28 cellular contexts compared by ENCODE assay signal in genomic region chrX:18047440-18047940, GRCh38.
"Had no signal": no experiment of that assay in that cellular context is flagged by ENCODE, and none has a peak within 500 bp of the region (broad histone marks: within the 10 kb centered on the region; RNA-seq: fewer than 3 reads in every experiment).

No MANE protein-coding gene starts in this region.

- H3K4me1 Mint-ChIP-seq: activated CD4-positive, alpha-beta T cell treated with anti-CD3 and anti-CD28 coated beads for 36 hours; activated naive CD8-positive, alpha-beta T cell treated with anti-CD3 and anti-CD28 coated beads, Interleukin-2, amount 10 ng/mL, durations not matched to agents 7 days and 5 days had no signal

- H3K4me1 ChIP-seq: adrenal gland, breast epithelium, Peyer's patch had no signal

- H3K27me3 Mint-ChIP-seq: activated CD8-positive, alpha-beta T cell treated with anti-CD3 and anti-CD28 coated beads for 36 hours had no signal

- ATAC-seq: activated CD4-positive, alpha-beta T cell treated with anti-CD3 and anti-CD28 coated beads for 36 hours; activated CD8-positive, alpha-beta T cell treated with anti-CD3 and anti-CD28 coated beads for 36 hours; Right ventricle myocardium inferior had no signal

- H3K27me3 ChIP-seq: adrenal gland, MG63, Peyer's patch had no signal

- DNase-seq: activated CD4-positive, alpha-beta T cell treated with anti-CD3 and anti-CD28 coated beads for 36 hours; activated CD4-positive, alpha-beta T cell treated with anti-CD3 and anti-CD28 coated beads, Interleukin-2, amount 50 U/mL, for 1 hour; activated CD4-positive, CD25-positive, alpha-beta regulatory T cell; activated CD8-positive, alpha-beta memory T cell treated with anti-CD3 and anti-CD28 coated beads, Interleukin-2, amount 50 U/mL, for 4 hours; activated CD8-positive, alpha-beta T cell treated with anti-CD3 and anti-CD28 coated beads for 36 hours; activated naive CD4-positive, alpha-beta T cell treated with anti-CD3 and anti-CD28 coated beads, Interleukin-2, amount 50 U/mL, for 16 hours; activated naive CD8-positive, alpha-beta T cell treated with anti-CD3 and anti-CD28 coated beads, Interleukin-2, amount 10 ng/mL, durations not matched to agents 7 days and 5 days; adrenal gland; anterior cingulate cortex; caudate nucleus; MG63; MV-4-11; NCI-H1105; NCI-H1436; NCI-H1694 treated with DMSO at 0.1 percent for 48 hours; NCI-H2029 treated with DMSO at 0.1 percent for 48 hours; NCI-H345; NCI-H510A; NCI-H69; NK-92 treated with Interleukin-12 subunit alpha and Interleukin-12 subunit beta, amount 100 ng/mL, for 24 hours; OCI-M1; Peyer's patch; T-helper 1 cell had no signal

- H3K4me3 ChIP-seq: adrenal gland, breast epithelium, MG63, Peyer's patch, SK-N-MC had no signal

- H3K9me3 ChIP-seq: adrenal gland, breast epithelium, MG63, Peyer's patch had no signal

- H3K27ac ChIP-seq: adrenal gland, breast epithelium, KMS-11, Peyer's patch, SK-N-MC, VCaP had no signal

- H3K27ac Mint-ChIP-seq: activated CD4-positive, alpha-beta T cell treated with anti-CD3 and anti-CD28 coated beads for 36 hours; activated CD8-positive, alpha-beta T cell treated with anti-CD3 and anti-CD28 coated beads for 36 hours; activated naive CD8-positive, alpha-beta T cell treated with anti-CD3 and anti-CD28 coated beads, Interleukin-2, amount 10 ng/mL, durations not matched to agents 7 days and 5 days had no signal

- H3K36me3 ChIP-seq: adrenal gland, breast epithelium, MG63, Peyer's patch had no signal

- H3K4me2 ChIP-seq: KMS-11 had no signal

- H3K36me3 Mint-ChIP-seq: activated naive CD8-positive, alpha-beta T cell treated with anti-CD3 and anti-CD28 coated beads, Interleukin-2, amount 10 ng/mL, durations not matched to agents 7 days and 5 days had no signal

- H3K4me3 Mint-ChIP-seq: activated CD4-positive, alpha-beta T cell treated with anti-CD3 and anti-CD28 coated beads for 36 hours; activated CD8-positive, alpha-beta T cell treated with anti-CD3 and anti-CD28 coated beads for 36 hours; activated naive CD8-positive, alpha-beta T cell treated with anti-CD3 and anti-CD28 coated beads, Interleukin-2, amount 10 ng/mL, durations not matched to agents 7 days and 5 days had no signal

- H3K9ac ChIP-seq: KMS-11 had no signal
